In genomic region chr5:108636135-108636888, GRCh38 we compare ENCODE assay signal across 27 cellular contexts.
"Had no signal": no experiment of that assay in that cellular context is flagged by ENCODE, and none has a peak within 500 bp of the region (broad histone marks: within the 10 kb centered on the region; RNA-seq: fewer than 3 reads in every experiment).

No MANE protein-coding gene starts in this region.

- H3K27ac Mint-ChIP-seq: activated CD8-positive, alpha-beta T cell treated with anti-CD3 and anti-CD28 coated beads for 36 hours; activated naive CD4-positive, alpha-beta T cell treated with anti-CD3 and anti-CD28 coated beads, Interleukin-2, amount 50 U/mL, for 24 hours; activated T-helper 17 cell treated with anti-CD3 and anti-CD28 coated beads, Interleukin-2, amount 50 U/mL, for 72 hours; immature natural killer cell; naive thymus-derived CD4-positive, alpha-beta T cell; T-helper 17 cell had no signal

- H3K79me2 ChIP-seq: parathyroid adenoma had no signal

- H3K4me1 ChIP-seq: breast epithelium, esophagus squamous epithelium, parathyroid adenoma, right atrium auricular region had no signal

- H3K27ac ChIP-seq: breast epithelium, esophagus squamous epithelium, heart right ventricle, parathyroid adenoma, right atrium auricular region, tibial nerve had no signal

- H3K27me3 ChIP-seq: breast epithelium, esophagus squamous epithelium, heart right ventricle, right atrium auricular region, tibial nerve had no signal

- H3K4me1 Mint-ChIP-seq: activated naive CD4-positive, alpha-beta T cell treated with anti-CD3 and anti-CD28 coated beads, Interleukin-2, amount 50 U/mL, for 24 hours; activated T-helper 17 cell treated with anti-CD3 and anti-CD28 coated beads, Interleukin-2, amount 50 U/mL, for 72 hours; immature natural killer cell; naive thymus-derived CD4-positive, alpha-beta T cell; T-helper 17 cell had no signal

- H2AFZ ChIP-seq: parathyroid adenoma had no signal

- H3K9ac ChIP-seq: parathyroid adenoma had no signal

- H3K9me3 ChIP-seq: breast epithelium, esophagus squamous epithelium, heart right ventricle, right atrium auricular region, tibial nerve had no signal

- DNase-seq: activated CD4-positive, alpha-beta T cell treated with anti-CD3 and anti-CD28 coated beads for 1 hour; activated CD4-positive, alpha-beta T cell treated with anti-CD3 and anti-CD28 coated beads, Interleukin-2, amount 50 U/mL, for 1 hour; activated CD8-positive, alpha-beta T cell treated with anti-CD3 and anti-CD28 coated beads for 36 hours; activated gamma-delta T cell treated with Interleukin-2 at 50 U/mL for 16 hours; activated naive CD8-positive, alpha-beta T cell treated with anti-CD3 and anti-CD28 coated beads, Interleukin-2, amount 50 U/mL, for 24 hours; activated T-cell treated with anti-CD3 and anti-CD28 coated beads, Interleukin-2, amount 50 U/mL, for 4 hours; central memory CD4-positive, alpha-beta T cell; esophagus squamous epithelium; foreskin melanocyte; heart right ventricle; immature natural killer cell; kidney; left colon; midbrain; naive thymus-derived CD4-positive, alpha-beta T cell; occipital lobe; stimulated activated CD4-positive, alpha-beta T cell treated with anti-CD3 and anti-CD28 coated beads, Interleukin-15, amount 100 ng/mL, for 24 hours; stimulated activated CD4-positive, alpha-beta T cell treated with anti-CD3 and anti-CD28 coated beads, Interleukin-2, amount 100 ng/mL, for 24 hours; stimulated activated naive CD4-positive, alpha-beta T cell treated with Interleukin-2 at 50 U/mL for 16 hours; T-helper 17 cell; T1000 had no signal

- H3K4me3 Mint-ChIP-seq: activated CD8-positive, alpha-beta T cell treated with anti-CD3 and anti-CD28 coated beads for 36 hours; activated naive CD4-positive, alpha-beta T cell treated with anti-CD3 and anti-CD28 coated beads, Interleukin-2, amount 50 U/mL, for 24 hours; activated naive CD8-positive, alpha-beta T cell treated with anti-CD3 and anti-CD28 coated beads, Interleukin-2, amount 50 U/mL, for 24 hours; activated T-cell treated with anti-CD3 and anti-CD28 coated beads, Interleukin-2, amount 50 U/mL, for 4 hours; activated T-helper 17 cell treated with anti-CD3 and anti-CD28 coated beads, Interleukin-2, amount 50 U/mL, for 72 hours; immature natural killer cell; naive thymus-derived CD4-positive, alpha-beta T cell; T-helper 17 cell had no signal

- H3K9me3 Mint-ChIP-seq: activated CD8-positive, alpha-beta T cell treated with anti-CD3 and anti-CD28 coated beads for 36 hours; activated naive CD4-positive, alpha-beta T cell treated with anti-CD3 and anti-CD28 coated beads, Interleukin-2, amount 50 U/mL, for 24 hours; activated naive CD8-positive, alpha-beta T cell treated with anti-CD3 and anti-CD28 coated beads, Interleukin-2, amount 50 U/mL, for 24 hours; activated T-cell treated with anti-CD3 and anti-CD28 coated beads, Interleukin-2, amount 50 U/mL, for 4 hours; activated T-helper 17 cell treated with anti-CD3 and anti-CD28 coated beads, Interleukin-2, amount 50 U/mL, for 72 hours; immature natural killer cell; naive thymus-derived CD4-positive, alpha-beta T cell had no signal

- ATAC-seq: activated CD8-positive, alpha-beta T cell treated with anti-CD3 and anti-CD28 coated beads for 36 hours; activated naive CD8-positive, alpha-beta T cell treated with anti-CD3 and anti-CD28 coated beads, Interleukin-2, amount 50 U/mL, for 24 hours; activated T-cell treated with anti-CD3 and anti-CD28 coated beads, Interleukin-2, amount 50 U/mL, for 4 hours; activated T-helper 17 cell treated with anti-CD3 and anti-CD28 coated beads, Interleukin-2, amount 50 U/mL, for 72 hours; heart right ventricle; left colon; T-helper 17 cell had no signal

- H3K27me3 Mint-ChIP-seq: activated CD8-positive, alpha-beta T cell treated with anti-CD3 and anti-CD28 coated beads for 36 hours; activated T-helper 17 cell treated with anti-CD3 and anti-CD28 coated beads, Interleukin-2, amount 50 U/mL, for 72 hours had no signal

- H3K36me3 ChIP-seq: breast epithelium, esophagus squamous epithelium, heart right ventricle, right atrium auricular region, tibial nerve had no signal

- H3K4me3 ChIP-seq: breast epithelium, esophagus squamous epithelium, heart right ventricle, right atrium auricular region, tibial nerve had no signal

- H3K36me3 Mint-ChIP-seq: activated naive CD4-positive, alpha-beta T cell treated with anti-CD3 and anti-CD28 coated beads, Interleukin-2, amount 50 U/mL, for 24 hours; immature natural killer cell; naive thymus-derived CD4-positive, alpha-beta T cell had no signal
